26 cellular contexts compared by ENCODE assay signal in the genomic region with DNA sequence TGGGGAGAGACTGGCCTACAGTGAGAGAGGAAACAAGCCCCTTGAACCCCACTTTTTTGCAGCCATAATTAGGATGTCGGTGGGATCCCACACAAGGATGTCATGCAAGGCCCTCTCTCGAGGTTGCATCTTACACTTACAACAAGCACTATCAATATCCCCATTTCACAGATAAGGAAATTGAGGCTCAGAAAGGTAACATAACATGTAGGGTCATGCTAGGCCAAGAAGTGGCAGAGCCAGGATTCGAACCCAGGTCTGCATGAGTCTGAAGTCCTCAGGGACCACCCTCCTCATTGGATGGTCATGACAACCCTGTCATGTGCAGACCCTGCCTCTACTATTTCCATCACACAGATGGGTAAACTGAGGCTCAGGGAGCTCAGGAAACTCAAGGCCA.
"Had no signal": no experiment of that assay in that cellular context is flagged by ENCODE, and none has a peak within 500 bp of the region (broad histone marks: within the 10 kb centered on the region; RNA-seq: fewer than 3 reads in every experiment).

No MANE protein-coding gene starts in this region.

- H3K36me3 ChIP-seq: ascending aorta, breast epithelium, cardiac muscle cell, esophagus muscularis mucosa, gastroesophageal sphincter had no signal

- H3K4me1 Mint-ChIP-seq: activated CD4-positive, alpha-beta T cell treated with anti-CD3 and anti-CD28 coated beads, Interleukin-2, amount 10 ng/mL, durations not matched to agents 7 days and 5 days; activated naive CD4-positive, alpha-beta T cell treated with anti-CD3 and anti-CD28 coated beads, Interleukin-2, amount 50 U/mL, for 24 hours; activated naive CD8-positive, alpha-beta T cell treated with anti-CD3 and anti-CD28 coated beads, Interleukin-2, amount 10 ng/mL, durations not matched to agents 7 days and 5 days had no signal

- H3K27me3 Mint-ChIP-seq: activated CD4-positive, alpha-beta T cell treated with anti-CD3 and anti-CD28 coated beads, Interleukin-2, amount 10 ng/mL, durations not matched to agents 7 days and 5 days; activated naive CD4-positive, alpha-beta T cell treated with anti-CD3 and anti-CD28 coated beads, Interleukin-2, amount 50 U/mL, for 24 hours had no signal

- H3K4me1 ChIP-seq: ascending aorta had no signal

- H3K4me3 ChIP-seq: ascending aorta, breast epithelium, cardiac muscle cell, coronary artery, esophagus muscularis mucosa, gastroesophageal sphincter had no signal

- H3K27ac Mint-ChIP-seq: activated CD4-positive, alpha-beta memory T cell treated with anti-CD3 and anti-CD28 coated beads, Interleukin-2, amount 10 ng/mL, durations not matched to agents 7 days and 5 days; activated CD4-positive, alpha-beta T cell treated with anti-CD3 and anti-CD28 coated beads, Interleukin-2, amount 10 ng/mL, durations not matched to agents 7 days and 5 days; activated naive CD4-positive, alpha-beta T cell treated with anti-CD3 and anti-CD28 coated beads for 36 hours; activated naive CD4-positive, alpha-beta T cell treated with anti-CD3 and anti-CD28 coated beads, Interleukin-2, amount 50 U/mL, for 24 hours; activated naive CD8-positive, alpha-beta T cell treated with anti-CD3 and anti-CD28 coated beads, Interleukin-2, amount 10 ng/mL, durations not matched to agents 7 days and 5 days; activated T-helper 2 cell treated with anti-CD3 and anti-CD28 coated beads, Interferon-gamma antibody, Interleukin-2, Interleukin-4, amounts not matched to agents 10 μg/mL and 5 μg/mL and 100 μg/mL, durations not matched to agents 14 hours and 24 hours and 36 hours; brain; effector memory CD8-positive, alpha-beta T cell; WTC11 had no signal

- H3K36me3 Mint-ChIP-seq: activated naive CD4-positive, alpha-beta T cell treated with anti-CD3 and anti-CD28 coated beads, Interleukin-2, amount 50 U/mL, for 24 hours; activated naive CD8-positive, alpha-beta T cell treated with anti-CD3 and anti-CD28 coated beads, Interleukin-2, amount 10 ng/mL, durations not matched to agents 7 days and 5 days; brain; WTC11 had no signal

- H3K27ac ChIP-seq: ascending aorta, breast epithelium, cardiac muscle cell, coronary artery, esophagus muscularis mucosa, gastroesophageal sphincter had no signal

- DNase-seq: activated CD4-positive, alpha-beta memory T cell treated with anti-CD3 and anti-CD28 coated beads, Interleukin-2, amount 10 ng/mL, durations not matched to agents 7 days and 5 days; activated CD4-positive, alpha-beta T cell treated with anti-CD3 and anti-CD28 coated beads for 1 hour; activated CD4-positive, alpha-beta T cell treated with anti-CD3 and anti-CD28 coated beads for 4 hours; activated CD4-positive, alpha-beta T cell treated with anti-CD3 and anti-CD28 coated beads, Interleukin-2, amount 10 ng/mL, durations not matched to agents 7 days and 5 days; activated CD4-positive, alpha-beta T cell treated with anti-CD3 and anti-CD28 coated beads, Interleukin-2, amount 50 U/mL, for 4 hours; activated effector memory CD4-positive, alpha-beta T cell treated with anti-CD3 and anti-CD28 coated beads, Interleukin-2, amount 50 U/mL, for 16 hours; activated naive CD4-positive, alpha-beta T cell treated with anti-CD3 and anti-CD28 coated beads for 36 hours; activated naive CD8-positive, alpha-beta T cell treated with anti-CD3 and anti-CD28 coated beads, Interleukin-2, amount 10 ng/mL, durations not matched to agents 7 days and 5 days; activated T-cell treated with anti-CD3 and anti-CD28 coated beads, Interleukin-2, amount 50 U/mL, for 4 hours; central memory CD4-positive, alpha-beta T cell; dermis blood vessel endothelial cell; effector CD4-positive, alpha-beta T cell; effector memory CD8-positive, alpha-beta T cell; erythroblast; foreskin melanocyte; T-helper 2 cell had no signal

- H3K27me3 ChIP-seq: ascending aorta, breast epithelium, cardiac muscle cell, esophagus muscularis mucosa, gastroesophageal sphincter had no signal

- H3K9me3 ChIP-seq: ascending aorta, breast epithelium, esophagus muscularis mucosa, gastroesophageal sphincter had no signal

- ATAC-seq: activated T-cell treated with anti-CD3 and anti-CD28 coated beads, Interleukin-2, amount 50 U/mL, for 4 hours; effector memory CD8-positive, alpha-beta T cell; gastroesophageal sphincter; WTC11 had no signal

- H3K4me3 Mint-ChIP-seq: activated CD4-positive, alpha-beta memory T cell treated with anti-CD3 and anti-CD28 coated beads, Interleukin-2, amount 10 ng/mL, durations not matched to agents 7 days and 5 days; activated CD4-positive, alpha-beta T cell treated with anti-CD3 and anti-CD28 coated beads, Interleukin-2, amount 10 ng/mL, durations not matched to agents 7 days and 5 days; activated naive CD4-positive, alpha-beta T cell treated with anti-CD3 and anti-CD28 coated beads for 36 hours; activated naive CD4-positive, alpha-beta T cell treated with anti-CD3 and anti-CD28 coated beads, Interleukin-2, amount 50 U/mL, for 24 hours; activated naive CD8-positive, alpha-beta T cell treated with anti-CD3 and anti-CD28 coated beads, Interleukin-2, amount 10 ng/mL, durations not matched to agents 7 days and 5 days; activated T-cell treated with anti-CD3 and anti-CD28 coated beads, Interleukin-2, amount 50 U/mL, for 4 hours; brain; effector memory CD8-positive, alpha-beta T cell; WTC11 had no signal

- H3K9me3 Mint-ChIP-seq: activated CD4-positive, alpha-beta memory T cell treated with anti-CD3 and anti-CD28 coated beads, Interleukin-2, amount 10 ng/mL, durations not matched to agents 7 days and 5 days; activated CD4-positive, alpha-beta T cell treated with anti-CD3 and anti-CD28 coated beads, Interleukin-2, amount 10 ng/mL, durations not matched to agents 7 days and 5 days; activated naive CD4-positive, alpha-beta T cell treated with anti-CD3 and anti-CD28 coated beads for 36 hours; activated naive CD4-positive, alpha-beta T cell treated with anti-CD3 and anti-CD28 coated beads, Interleukin-2, amount 50 U/mL, for 24 hours; activated naive CD8-positive, alpha-beta T cell treated with anti-CD3 and anti-CD28 coated beads, Interleukin-2, amount 10 ng/mL, durations not matched to agents 7 days and 5 days; activated T-cell treated with anti-CD3 and anti-CD28 coated beads, Interleukin-2, amount 50 U/mL, for 4 hours; activated T-helper 2 cell treated with anti-CD3 and anti-CD28 coated beads, Interferon-gamma antibody, Interleukin-2, Interleukin-4, amounts not matched to agents 10 μg/mL and 5 μg/mL and 100 μg/mL, durations not matched to agents 14 hours and 24 hours and 36 hours; effector memory CD8-positive, alpha-beta T cell; WTC11 had no signal
